Comparison of ENCODE assay signal across 1 cellular context in the genomic region with DNA sequence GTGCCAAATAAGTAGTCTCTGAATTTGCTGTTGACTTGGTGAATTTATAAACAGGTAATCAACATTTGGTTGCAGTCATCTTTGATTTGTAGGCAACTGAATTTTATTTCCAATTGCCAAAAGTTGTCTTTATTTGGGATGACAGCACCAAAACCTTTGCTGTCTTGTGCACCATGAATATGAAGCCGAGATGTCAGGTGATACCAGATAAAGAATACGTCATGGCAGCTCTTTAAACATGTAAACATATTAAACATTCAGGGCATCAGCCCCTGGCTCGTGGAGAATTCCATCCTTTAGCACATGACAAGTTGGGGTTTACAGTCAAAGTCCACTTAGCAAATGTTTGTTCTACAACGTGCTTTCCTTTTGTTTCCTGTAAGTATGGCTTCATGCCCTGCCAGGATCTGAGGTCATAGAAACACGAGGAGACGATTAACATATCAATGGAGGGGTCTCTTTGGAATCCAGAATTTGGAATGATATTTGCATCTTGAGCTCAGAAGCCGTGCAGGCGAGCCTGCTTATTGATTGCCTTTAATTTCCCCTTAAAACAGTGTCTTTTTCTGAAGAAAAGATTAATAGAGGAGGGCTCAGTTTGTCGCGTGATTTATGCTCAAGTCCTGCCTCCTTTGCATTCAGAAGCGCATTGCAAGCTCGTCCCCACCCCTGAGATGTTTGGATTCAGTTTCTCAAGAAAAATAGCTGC.
TF ChIP-seq lines count a peak whose summit lies in the region.

No MANE protein-coding gene starts in this region.

TF ChIP-seq in HepG2, 621 proteins besides CTCF, POLR2A, EP300 and RAD21 (continued from another document and continues in another):
- no peak for TF ChIP-seq ZNF850 (CRISPR knock-in tag; conservative IDR thresholded peaks at IDR 0.05)
- TF ChIP-seq HHEX (CRISPR knock-in tag; IDR thresholded peaks at IDR 0.05), result peak; percentile 77
- TF ChIP-seq NFKB2 (CRISPR knock-in tag; IDR thresholded peaks at IDR 0.05; ENCODE audit: borderline replicate concordance), result no peak
- no peak for TF ChIP-seq RBAK (CRISPR knock-in tag; IDR thresholded peaks at IDR 0.05)
- TF ChIP-seq ZNF563 (CRISPR knock-in tag; IDR thresholded peaks at IDR 0.05), result no peak
- peak; percentile 84; the same call in 1 of the 2 replicates for TF ChIP-seq YEATS2 (CRISPR knock-in tag; IDR thresholded peaks at IDR 0.05; ENCODE audit: borderline replicate concordance)
- TF ChIP-seq RXRA (CRISPR knock-in tag; IDR thresholded peaks at IDR 0.05), result peak; percentile 82; the same call in 1 of the 2 replicates
- peak; percentile 96 for TF ChIP-seq KDM4B (CRISPR knock-in tag; IDR thresholded peaks at IDR 0.05)
- no peak; the same call in 1 of the 2 replicates for TF ChIP-seq HOXA9 (CRISPR knock-in tag; IDR thresholded peaks at IDR 0.05; ENCODE audit: borderline replicate concordance)
- TF ChIP-seq ZNF256 (CRISPR knock-in tag; conservative IDR thresholded peaks at IDR 0.05), result no peak
- TF ChIP-seq, protein P1, sequence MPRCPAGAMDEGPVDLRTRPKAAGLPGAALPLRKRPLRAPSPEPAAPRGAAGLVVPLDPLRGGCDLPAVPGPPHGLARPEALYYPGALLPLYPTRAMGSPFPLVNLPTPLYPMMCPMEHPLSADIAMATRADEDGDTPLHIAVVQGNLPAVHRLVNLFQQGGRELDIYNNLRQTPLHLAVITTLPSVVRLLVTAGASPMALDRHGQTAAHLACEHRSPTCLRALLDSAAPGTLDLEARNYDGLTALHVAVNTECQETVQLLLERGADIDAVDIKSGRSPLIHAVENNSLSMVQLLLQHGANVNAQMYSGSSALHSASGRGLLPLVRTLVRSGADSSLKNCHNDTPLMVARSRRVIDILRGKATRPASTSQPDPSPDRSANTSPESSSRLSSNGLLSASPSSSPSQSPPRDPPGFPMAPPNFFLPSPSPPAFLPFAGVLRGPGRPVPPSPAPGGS (CRISPR knock-in tag; IDR thresholded peaks at IDR 0.05), result 0 out of 2 replicates have a peak, but pooled peaks have one; percentile 53
- no peak; the same call in 1 of the 2 replicates for TF ChIP-seq JDP2 (CRISPR knock-in tag; IDR thresholded peaks at IDR 0.05; ENCODE audit: borderline replicate concordance)
- TF ChIP-seq ZNF614 (CRISPR knock-in tag; IDR thresholded peaks at IDR 0.05; ENCODE audit: borderline replicate concordance), result peak; percentile 93
- peak; percentile 98 for TF ChIP-seq SOX13 (IDR thresholded peaks at IDR 0.05)
- TF ChIP-seq SOX13 (CRISPR knock-in tag; conservative IDR thresholded peaks at IDR 0.05 in 1 of 2, IDR thresholded peaks at IDR 0.05 in 1 of 2), result peak in 1 of 2 experiments; percentile 100; a peak in 2 of 4 replicates
- no peak for TF ChIP-seq ZNF577 (CRISPR knock-in tag; IDR thresholded peaks at IDR 0.05; ENCODE audit: borderline replicate concordance, low read depth)
- TF ChIP-seq, protein P2, sequence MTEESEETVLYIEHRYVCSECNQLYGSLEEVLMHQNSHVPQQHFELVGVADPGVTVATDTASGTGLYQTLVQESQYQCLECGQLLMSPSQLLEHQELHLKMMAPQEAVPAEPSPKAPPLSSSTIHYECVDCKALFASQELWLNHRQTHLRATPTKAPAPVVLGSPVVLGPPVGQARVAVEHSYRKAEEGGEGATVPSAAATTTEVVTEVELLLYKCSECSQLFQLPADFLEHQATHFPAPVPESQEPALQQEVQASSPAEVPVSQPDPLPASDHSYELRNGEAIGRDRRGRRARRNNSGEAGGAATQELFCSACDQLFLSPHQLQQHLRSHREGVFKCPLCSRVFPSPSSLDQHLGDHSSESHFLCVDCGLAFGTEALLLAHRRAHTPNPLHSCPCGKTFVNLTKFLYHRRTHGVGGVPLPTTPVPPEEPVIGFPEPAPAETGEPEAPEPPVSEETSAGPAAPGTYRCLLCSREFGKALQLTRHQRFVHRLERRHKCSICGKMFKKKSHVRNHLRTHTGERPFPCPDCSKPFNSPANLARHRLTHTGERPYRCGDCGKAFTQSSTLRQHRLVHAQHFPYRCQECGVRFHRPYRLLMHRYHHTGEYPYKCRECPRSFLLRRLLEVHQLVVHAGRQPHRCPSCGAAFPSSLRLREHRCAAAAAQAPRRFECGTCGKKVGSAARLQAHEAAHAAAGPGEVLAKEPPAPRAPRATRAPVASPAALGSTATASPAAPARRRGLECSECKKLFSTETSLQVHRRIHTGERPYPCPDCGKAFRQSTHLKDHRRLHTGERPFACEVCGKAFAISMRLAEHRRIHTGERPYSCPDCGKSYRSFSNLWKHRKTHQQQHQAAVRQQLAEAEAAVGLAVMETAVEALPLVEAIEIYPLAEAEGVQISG (CRISPR knock-in tag; IDR thresholded peaks at IDR 0.05), result peak; percentile 77
- TF ChIP-seq ZNF446 (CRISPR knock-in tag; IDR thresholded peaks at IDR 0.05), result no peak
- no peak for TF ChIP-seq ZNF367 (CRISPR knock-in tag; IDR thresholded peaks at IDR 0.05; ENCODE audit: borderline replicate concordance)
- 0 out of 2 replicates have a peak, but pooled peaks have one; percentile 25 for TF ChIP-seq ZNF557 (CRISPR knock-in tag; IDR thresholded peaks at IDR 0.05)
- no peak; the same call in 1 of the 2 replicates for TF ChIP-seq NKX3-1 (CRISPR knock-in tag; IDR thresholded peaks at IDR 0.05)
- no peak for TF ChIP-seq ZFYVE20 (CRISPR knock-in tag; IDR thresholded peaks at IDR 0.05; ENCODE audit: borderline replicate concordance, low read depth)
- TF ChIP-seq, protein P3, sequence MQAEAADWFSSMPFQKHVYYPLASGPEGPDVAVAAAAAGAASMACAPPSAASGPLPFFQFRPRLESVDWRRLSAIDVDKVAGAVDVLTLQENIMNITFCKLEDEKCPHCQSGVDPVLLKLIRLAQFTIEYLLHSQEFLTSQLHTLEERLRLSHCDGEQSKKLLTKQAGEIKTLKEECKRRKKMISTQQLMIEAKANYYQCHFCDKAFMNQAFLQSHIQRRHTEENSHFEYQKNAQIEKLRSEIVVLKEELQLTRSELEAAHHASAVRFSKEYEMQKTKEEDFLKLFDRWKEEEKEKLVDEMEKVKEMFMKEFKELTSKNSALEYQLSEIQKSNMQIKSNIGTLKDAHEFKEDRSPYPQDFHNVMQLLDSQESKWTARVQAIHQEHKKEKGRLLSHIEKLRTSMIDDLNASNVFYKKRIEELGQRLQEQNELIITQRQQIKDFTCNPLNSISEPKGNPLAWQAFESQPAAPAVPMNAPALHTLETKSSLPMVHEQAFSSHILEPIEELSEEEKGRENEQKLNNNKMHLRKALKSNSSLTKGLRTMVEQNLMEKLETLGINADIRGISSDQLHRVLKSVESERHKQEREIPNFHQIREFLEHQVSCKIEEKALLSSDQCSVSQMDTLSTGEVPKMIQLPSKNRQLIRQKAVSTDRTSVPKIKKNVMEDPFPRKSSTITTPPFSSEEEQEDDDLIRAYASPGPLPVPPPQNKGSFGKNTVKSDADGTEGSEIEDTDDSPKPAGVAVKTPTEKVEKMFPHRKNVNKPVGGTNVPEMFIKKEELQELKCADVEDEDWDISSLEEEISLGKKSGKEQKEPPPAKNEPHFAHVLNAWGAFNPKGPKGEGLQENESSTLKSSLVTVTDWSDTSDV (CRISPR knock-in tag; IDR thresholded peaks at IDR 0.05), result no peak
- TF ChIP-seq ZNF569 (CRISPR knock-in tag; IDR thresholded peaks at IDR 0.05; ENCODE audit: borderline replicate concordance), result 0 out of 2 replicates have a peak, but pooled peaks have one; percentile 24
- TF ChIP-seq ZNF607 (CRISPR knock-in tag; IDR thresholded peaks at IDR 0.05; ENCODE audit: borderline replicate concordance), result peak; percentile 65; the same call in 1 of the 2 replicates
- TF ChIP-seq, protein P4, sequence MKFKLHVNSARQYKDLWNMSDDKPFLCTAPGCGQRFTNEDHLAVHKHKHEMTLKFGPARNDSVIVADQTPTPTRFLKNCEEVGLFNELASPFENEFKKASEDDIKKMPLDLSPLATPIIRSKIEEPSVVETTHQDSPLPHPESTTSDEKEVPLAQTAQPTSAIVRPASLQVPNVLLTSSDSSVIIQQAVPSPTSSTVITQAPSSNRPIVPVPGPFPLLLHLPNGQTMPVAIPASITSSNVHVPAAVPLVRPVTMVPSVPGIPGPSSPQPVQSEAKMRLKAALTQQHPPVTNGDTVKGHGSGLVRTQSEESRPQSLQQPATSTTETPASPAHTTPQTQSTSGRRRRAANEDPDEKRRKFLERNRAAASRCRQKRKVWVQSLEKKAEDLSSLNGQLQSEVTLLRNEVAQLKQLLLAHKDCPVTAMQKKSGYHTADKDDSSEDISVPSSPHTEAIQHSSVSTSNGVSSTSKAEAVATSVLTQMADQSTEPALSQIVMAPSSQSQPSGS (CRISPR knock-in tag; IDR thresholded peaks at IDR 0.05), result peak; percentile 99
- TF ChIP-seq KMT2A (CRISPR knock-in tag; IDR thresholded peaks at IDR 0.05), result peak; percentile 58; the same call in 1 of the 2 replicates
- TF ChIP-seq, protein P5, sequence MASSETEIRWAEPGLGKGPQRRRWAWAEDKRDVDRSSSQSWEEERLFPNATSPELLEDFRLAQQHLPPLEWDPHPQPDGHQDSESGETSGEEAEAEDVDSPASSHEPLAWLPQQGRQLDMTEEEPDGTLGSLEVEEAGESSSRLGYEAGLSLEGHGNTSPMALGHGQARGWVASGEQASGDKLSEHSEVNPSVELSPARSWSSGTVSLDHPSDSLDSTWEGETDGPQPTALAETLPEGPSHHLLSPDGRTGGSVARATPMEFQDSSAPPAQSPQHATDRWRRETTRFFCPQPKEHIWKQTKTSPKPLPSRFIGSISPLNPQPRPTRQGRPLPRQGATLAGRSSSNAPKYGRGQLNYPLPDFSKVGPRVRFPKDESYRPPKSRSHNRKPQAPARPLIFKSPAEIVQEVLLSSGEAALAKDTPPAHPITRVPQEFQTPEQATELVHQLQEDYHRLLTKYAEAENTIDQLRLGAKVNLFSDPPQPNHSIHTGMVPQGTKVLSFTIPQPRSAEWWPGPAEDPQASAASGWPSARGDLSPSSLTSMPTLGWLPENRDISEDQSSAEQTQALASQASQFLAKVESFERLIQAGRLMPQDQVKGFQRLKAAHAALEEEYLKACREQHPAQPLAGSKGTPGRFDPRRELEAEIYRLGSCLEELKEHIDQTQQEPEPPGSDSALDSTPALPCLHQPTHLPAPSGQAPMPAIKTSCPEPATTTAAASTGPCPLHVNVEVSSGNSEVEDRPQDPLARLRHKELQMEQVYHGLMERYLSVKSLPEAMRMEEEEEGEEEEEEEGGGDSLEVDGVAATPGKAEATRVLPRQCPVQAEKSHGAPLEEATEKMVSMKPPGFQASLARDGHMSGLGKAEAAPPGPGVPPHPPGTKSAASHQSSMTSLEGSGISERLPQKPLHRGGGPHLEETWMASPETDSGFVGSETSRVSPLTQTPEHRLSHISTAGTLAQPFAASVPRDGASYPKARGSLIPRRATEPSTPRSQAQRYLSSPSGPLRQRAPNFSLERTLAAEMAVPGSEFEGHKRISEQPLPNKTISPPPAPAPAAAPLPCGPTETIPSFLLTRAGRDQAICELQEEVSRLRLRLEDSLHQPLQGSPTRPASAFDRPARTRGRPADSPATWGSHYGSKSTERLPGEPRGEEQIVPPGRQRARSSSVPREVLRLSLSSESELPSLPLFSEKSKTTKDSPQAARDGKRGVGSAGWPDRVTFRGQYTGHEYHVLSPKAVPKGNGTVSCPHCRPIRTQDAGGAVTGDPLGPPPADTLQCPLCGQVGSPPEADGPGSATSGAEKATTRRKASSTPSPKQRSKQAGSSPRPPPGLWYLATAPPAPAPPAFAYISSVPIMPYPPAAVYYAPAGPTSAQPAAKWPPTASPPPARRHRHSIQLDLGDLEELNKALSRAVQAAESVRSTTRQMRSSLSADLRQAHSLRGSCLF (CRISPR knock-in tag; IDR thresholded peaks at IDR 0.05; ENCODE audit: borderline replicate concordance), result no peak; the same call in 1 of the 2 replicates
- TF ChIP-seq HNRNPL (IDR thresholded peaks at IDR 0.05; ENCODE audit: low read depth, low read length), result no peak
- TF ChIP-seq, protein P6, sequence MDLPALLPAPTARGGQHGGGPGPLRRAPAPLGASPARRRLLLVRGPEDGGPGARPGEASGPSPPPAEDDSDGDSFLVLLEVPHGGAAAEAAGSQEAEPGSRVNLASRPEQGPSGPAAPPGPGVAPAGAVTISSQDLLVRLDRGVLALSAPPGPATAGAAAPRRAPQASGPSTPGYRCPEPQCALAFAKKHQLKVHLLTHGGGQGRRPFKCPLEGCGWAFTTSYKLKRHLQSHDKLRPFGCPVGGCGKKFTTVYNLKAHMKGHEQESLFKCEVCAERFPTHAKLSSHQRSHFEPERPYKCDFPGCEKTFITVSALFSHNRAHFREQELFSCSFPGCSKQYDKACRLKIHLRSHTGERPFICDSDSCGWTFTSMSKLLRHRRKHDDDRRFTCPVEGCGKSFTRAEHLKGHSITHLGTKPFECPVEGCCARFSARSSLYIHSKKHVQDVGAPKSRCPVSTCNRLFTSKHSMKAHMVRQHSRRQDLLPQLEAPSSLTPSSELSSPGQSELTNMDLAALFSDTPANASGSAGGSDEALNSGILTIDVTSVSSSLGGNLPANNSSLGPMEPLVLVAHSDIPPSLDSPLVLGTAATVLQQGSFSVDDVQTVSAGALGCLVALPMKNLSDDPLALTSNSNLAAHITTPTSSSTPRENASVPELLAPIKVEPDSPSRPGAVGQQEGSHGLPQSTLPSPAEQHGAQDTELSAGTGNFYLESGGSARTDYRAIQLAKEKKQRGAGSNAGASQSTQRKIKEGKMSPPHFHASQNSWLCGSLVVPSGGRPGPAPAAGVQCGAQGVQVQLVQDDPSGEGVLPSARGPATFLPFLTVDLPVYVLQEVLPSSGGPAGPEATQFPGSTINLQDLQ (CRISPR knock-in tag; IDR thresholded peaks at IDR 0.05), result no peak
- TF ChIP-seq MEIS1 (CRISPR knock-in tag; IDR thresholded peaks at IDR 0.05; ENCODE audit: borderline replicate concordance), result peak; percentile 71; the same call in 1 of the 2 replicates
- TF ChIP-seq ZNF550 (CRISPR knock-in tag; IDR thresholded peaks at IDR 0.05; ENCODE audit: borderline replicate concordance), result no peak
- no peak for TF ChIP-seq FOXA1 (IDR thresholded peaks at IDR 0.05)
- peak; percentile 96 for TF ChIP-seq FOXA1 (CRISPR knock-in tag; IDR thresholded peaks at IDR 0.05)
- TF ChIP-seq SCMH1 (CRISPR knock-in tag; IDR thresholded peaks at IDR 0.05; ENCODE audit: borderline replicate concordance), result no peak
- TF ChIP-seq, protein P7, sequence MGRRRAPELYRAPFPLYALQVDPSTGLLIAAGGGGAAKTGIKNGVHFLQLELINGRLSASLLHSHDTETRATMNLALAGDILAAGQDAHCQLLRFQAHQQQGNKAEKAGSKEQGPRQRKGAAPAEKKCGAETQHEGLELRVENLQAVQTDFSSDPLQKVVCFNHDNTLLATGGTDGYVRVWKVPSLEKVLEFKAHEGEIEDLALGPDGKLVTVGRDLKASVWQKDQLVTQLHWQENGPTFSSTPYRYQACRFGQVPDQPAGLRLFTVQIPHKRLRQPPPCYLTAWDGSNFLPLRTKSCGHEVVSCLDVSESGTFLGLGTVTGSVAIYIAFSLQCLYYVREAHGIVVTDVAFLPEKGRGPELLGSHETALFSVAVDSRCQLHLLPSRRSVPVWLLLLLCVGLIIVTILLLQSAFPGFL (CRISPR knock-in tag; IDR thresholded peaks at IDR 0.05), result no peak
- peak; percentile 52 for TF ChIP-seq POLR2AphosphoS5 (IDR thresholded peaks at IDR 0.05; ENCODE audit: low read depth, low read length)
- TF ChIP-seq ELF4 (CRISPR knock-in tag; IDR thresholded peaks at IDR 0.05; ENCODE audit: borderline replicate concordance), result peak; percentile 79; the same call in 1 of the 2 replicates
- TF ChIP-seq CHD4 (IDR thresholded peaks at IDR 0.05; ENCODE audit: borderline replicate concordance, low read length), result peak; percentile 71; the same call in 1 of the 2 replicates
- TF ChIP-seq ZSCAN9 (CRISPR knock-in tag; IDR thresholded peaks at IDR 0.05; ENCODE audit: borderline replicate concordance), result peak; percentile 85; the same call in 1 of the 2 replicates
- peak; percentile 89; the same call in 1 of the 2 replicates for TF ChIP-seq RFXANK (CRISPR knock-in tag; IDR thresholded peaks at IDR 0.05)
- peak; percentile 98 for TF ChIP-seq TARDBP (CRISPR knock-in tag; IDR thresholded peaks at IDR 0.05)
